In the genomic region with DNA sequence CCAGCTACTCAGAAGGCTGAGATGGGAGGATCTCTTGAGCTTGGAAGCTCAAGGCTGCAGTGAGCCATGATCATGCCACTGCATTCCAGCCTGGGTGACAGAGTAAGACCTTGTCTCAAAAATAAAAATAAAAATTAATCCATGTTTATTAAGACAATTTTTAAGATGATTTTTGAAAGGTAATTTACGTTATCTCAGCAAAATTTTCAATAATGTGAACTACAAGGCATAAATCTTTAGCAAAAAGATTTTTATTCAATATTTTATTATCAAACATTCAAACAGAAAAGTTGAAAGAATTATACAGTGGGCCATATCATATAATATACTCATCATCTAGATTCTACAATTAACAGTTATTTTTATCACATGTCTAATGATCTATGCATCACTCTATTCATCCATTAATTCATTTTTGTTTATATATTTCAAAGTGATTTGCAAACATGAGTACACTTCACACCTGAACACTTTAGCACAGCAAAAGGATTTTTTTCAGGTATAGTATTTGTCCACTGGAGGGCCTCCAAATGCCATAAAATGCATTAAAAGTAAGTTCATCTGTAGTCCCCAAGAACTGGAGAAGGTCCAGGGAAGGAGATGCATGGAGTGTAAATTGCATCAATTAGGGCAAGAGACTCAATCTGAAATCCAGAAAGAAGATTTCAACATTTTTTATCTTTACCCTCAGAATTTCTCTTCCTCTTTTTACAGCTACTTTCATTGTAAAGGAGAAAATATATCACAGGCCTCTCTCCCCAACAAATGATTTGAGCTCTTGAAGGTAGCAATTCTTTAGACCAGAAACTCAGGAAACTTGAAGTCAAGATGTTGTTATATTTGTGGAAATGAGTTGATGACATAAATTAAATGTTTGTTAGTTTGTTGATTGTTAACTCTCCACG, we compare ENCODE assay signal across 9 cellular contexts. TPM values are rescaled to one million over a fixed set of nuclear protein-coding genes. Genes with fewer than 3 reads are reported as not detected.
A peak's percentile ranks its signal among the peaks of the same experiment; 100 is the strongest.
DNase-seq lines count a peak whose midpoint lies in the region; ATAC-seq and TF ChIP-seq lines count a peak whose summit lies in the region.
"Had no signal": no experiment of that assay in that cellular context is flagged by ENCODE, and none has a peak within 500 bp of the region (broad histone marks: within the 10 kb centered on the region; RNA-seq: fewer than 3 reads in every experiment).

No MANE protein-coding gene starts in this region.

- H3K9me3 ChIP-seq in GM23248 (ENCODE audit: low read depth) (no peaks in the 10 kb centered on the region), stomach (no peaks in the 10 kb centered on the region)

- TF ChIP-seq CTCF in VCaP (conservative IDR thresholded peaks at IDR 0.05) (peak; percentile 81), stomach (IDR thresholded peaks at IDR 0.05) (peak in 5 of 7 experiments; percentile 9 to 71 (median 29))

- H3K4me3 ChIP-seq in GM23248 (no peak overlapping the region), stomach (no peak overlapping the region)

- no peaks in the 10 kb centered on the region for H3K27me3 Mint-ChIP-seq in stimulated activated memory B cell treated with anti-CD40 and anti-IgM and Interleukin-4, amounts not matched to agents 10 μg/mL and 1 μg/mL and 100 μg/mL, for 72 hours

- H3K9me2 ChIP-seq in GM23248 (ENCODE audit: insufficient read depth): no peaks in the 10 kb centered on the region

- 94 to 97% methylated on average over 2 of the region's 2 CpGs for WGBS in GM23248 (ENCODE audit: low coverage in 1 of 2, low lambda C conversion rate in 2 of 2, missing lambda C conversion rate in 2 of 2), 2 experiments
- 52 to 63% (median 57%) methylated on average over 2 of the region's 2 CpGs for WGBS in stomach, 5 donors

- H3K27ac Mint-ChIP-seq in stimulated activated memory B cell treated with anti-CD40 and anti-IgM and Interleukin-4, amounts not matched to agents 10 μg/mL and 1 μg/mL and 100 μg/mL, for 72 hours: no peak overlapping the region
- H3K27ac Mint-ChIP-seq: T-helper 1 cell treated with Interleukin-12 subunit alpha and Interleukin-12 subunit beta and Interleukin-4 antibody, amounts not matched to agents 30 μg/mL and 1 μg/mL, for 36 hours had no signal

- intact Hi-C loops in left ventricle myocardium superior (cut with micrococcal nuclease): no loop called here
- intact Hi-C loops in stomach (cut with DNase I; ENCODE audit: low total_unique reads): loop anchor here (10.0 kb wide), 1 partner anchor 97 kb away; no protein-coding TSS in a partner anchor

- no peak for TF ChIP-seq POLR2A in stomach (IDR thresholded peaks at IDR 0.05)

- no peak overlapping the region for H3K4me2 ChIP-seq in GM23248 (ENCODE audit: unreplicated experiment)

- H3K4me3 Mint-ChIP-seq in stimulated activated memory B cell treated with anti-CD40 and anti-IgM and Interleukin-4, amounts not matched to agents 10 μg/mL and 1 μg/mL and 100 μg/mL, for 72 hours: no peak overlapping the region
- H3K4me3 Mint-ChIP-seq: T-helper 1 cell treated with Interleukin-12 subunit alpha and Interleukin-12 subunit beta and Interleukin-4 antibody, amounts not matched to agents 30 μg/mL and 1 μg/mL, for 36 hours had no signal

- H3K36me3 Mint-ChIP-seq in stimulated activated memory B cell treated with anti-CD40 and anti-IgM and Interleukin-4, amounts not matched to agents 10 μg/mL and 1 μg/mL and 100 μg/mL, for 72 hours: peaks cover 13% of the 10 kb centered on the region

- H3K4me1 ChIP-seq in GM23248 (ENCODE audit: insufficient read depth) (no peaks in the 10 kb centered on the region), stomach (peaks cover 5 to 22% (median 21%) of the 10 kb centered on the region in 4 donors)

- H3K36me3 ChIP-seq in GM23248 (ENCODE audit: low read depth) (peaks cover 30% of the 10 kb centered on the region; the same call in 1 of the 2 replicates), stomach (peaks cover 0 to 52% (median 34%) of the 10 kb centered on the region in 4 donors)

- H3K27me3 ChIP-seq in GM23248 (replicated peaks; ENCODE audit: insufficient read depth): no peaks in the 10 kb centered on the region
- H3K27me3 ChIP-seq in stomach: no peaks in the 10 kb centered on the region

- ATAC-seq in left ventricle myocardium superior: peak; percentile 50
- ATAC-seq in stimulated activated memory B cell treated with anti-CD40 and anti-IgM and Interleukin-4, amounts not matched to agents 10 μg/mL and 1 μg/mL and 100 μg/mL, for 72 hours: no peak
- no peak for ATAC-seq in HG03378 (IDR thresholded peaks at IDR 0.05; ENCODE audit: unreplicated experiment)

- TF ChIP-seq EP300 in stomach (IDR thresholded peaks at IDR 0.05): no peak

- H3K9ac ChIP-seq in GM23248: no peak overlapping the region

- no peaks in the 10 kb centered on the region for H3K4me1 Mint-ChIP-seq in stimulated activated memory B cell treated with anti-CD40 and anti-IgM and Interleukin-4, amounts not matched to agents 10 μg/mL and 1 μg/mL and 100 μg/mL, for 72 hours

- no peak overlapping the region for H2AFZ ChIP-seq in GM23248

- H4K20me1 ChIP-seq in GM23248 (ENCODE audit: insufficient read depth): no peaks in the 10 kb centered on the region

- no peaks in the 10 kb centered on the region for H3K9me3 Mint-ChIP-seq in stimulated activated memory B cell treated with anti-CD40 and anti-IgM and Interleukin-4, amounts not matched to agents 10 μg/mL and 1 μg/mL and 100 μg/mL, for 72 hours
- H3K9me3 Mint-ChIP-seq: T-helper 1 cell treated with Interleukin-12 subunit alpha and Interleukin-12 subunit beta and Interleukin-4 antibody, amounts not matched to agents 30 μg/mL and 1 μg/mL, for 36 hours had no signal

- H3K79me2 ChIP-seq in GM23248 (ENCODE audit: insufficient read depth): 0 out of 2 replicates have a peak, but pooled peaks cover 6% of the 10 kb centered on the region

- in situ Hi-C loops in GM23248 (cut with MboI): loop anchor here (25.0 kb wide), 1 partner anchor 280 kb away; no protein-coding TSS in a partner anchor

- DNase-seq in DMS153 (lab: John Stamatoyannopoulos, UW) (peak; percentile 9), GM23248 (peak; percentile 62), NCI-H2029 treated with DMSO at 0.1 percent for 48 hours (lab: John Stamatoyannopoulos, UW) (peak; percentile 31), left ventricle myocardium superior (no peak), stomach (no peak)

- H3K27ac ChIP-seq in GM23248: no peak overlapping the region
- peak overlapping the region; percentile 40 for H3K27ac ChIP-seq in VCaP
- H3K27ac ChIP-seq in stomach: no peak overlapping the region

- peaks cover 22% of the 10 kb centered on the region for H3F3A ChIP-seq in GM23248 (ENCODE audit: insufficient read depth)

RNA-seq across cellular contexts. Expression of a gene that starts 38.6 kb away (rescaled TPM):
- total RNA-seq in GM23248 (2014; rRNA removed; shearing (Covaris generic)): 4.9 and 13.3 TPM in 2 replicates
- polyA plus RNA-seq in GM23248 (2016; fragmentation: Nextera tagmentation; extraction: Ambion mirVana): 2.0 and 2.5 TPM in 2 replicates
- 10.1 TPM for total RNA-seq in left ventricle myocardium superior
- total RNA-seq in stomach: 10 to 100 TPM; 11.0 to 68.3 (median 11.6) TPM
- polyA plus RNA-seq in stomach: 10 to 100 TPM in 1 of 3 donors, 1 to 10 TPM in 2; 4.2 to 15.4 (median 6.3) TPM

Comparison
In these comparisons a context has a peak if more than half of its experiments do, and no peak if none do; other contexts are left out.
1. DNase-seq: peak in DMS153 (single experiment), GM23248 (single experiment) and NCI-H2029 treated with DMSO at 0.1 percent for 48 hours (single experiment); none in left ventricle myocardium superior (single experiment) and stomach (single experiment).